ENCODE assay signal across 28 cellular contexts in the genomic region with DNA sequence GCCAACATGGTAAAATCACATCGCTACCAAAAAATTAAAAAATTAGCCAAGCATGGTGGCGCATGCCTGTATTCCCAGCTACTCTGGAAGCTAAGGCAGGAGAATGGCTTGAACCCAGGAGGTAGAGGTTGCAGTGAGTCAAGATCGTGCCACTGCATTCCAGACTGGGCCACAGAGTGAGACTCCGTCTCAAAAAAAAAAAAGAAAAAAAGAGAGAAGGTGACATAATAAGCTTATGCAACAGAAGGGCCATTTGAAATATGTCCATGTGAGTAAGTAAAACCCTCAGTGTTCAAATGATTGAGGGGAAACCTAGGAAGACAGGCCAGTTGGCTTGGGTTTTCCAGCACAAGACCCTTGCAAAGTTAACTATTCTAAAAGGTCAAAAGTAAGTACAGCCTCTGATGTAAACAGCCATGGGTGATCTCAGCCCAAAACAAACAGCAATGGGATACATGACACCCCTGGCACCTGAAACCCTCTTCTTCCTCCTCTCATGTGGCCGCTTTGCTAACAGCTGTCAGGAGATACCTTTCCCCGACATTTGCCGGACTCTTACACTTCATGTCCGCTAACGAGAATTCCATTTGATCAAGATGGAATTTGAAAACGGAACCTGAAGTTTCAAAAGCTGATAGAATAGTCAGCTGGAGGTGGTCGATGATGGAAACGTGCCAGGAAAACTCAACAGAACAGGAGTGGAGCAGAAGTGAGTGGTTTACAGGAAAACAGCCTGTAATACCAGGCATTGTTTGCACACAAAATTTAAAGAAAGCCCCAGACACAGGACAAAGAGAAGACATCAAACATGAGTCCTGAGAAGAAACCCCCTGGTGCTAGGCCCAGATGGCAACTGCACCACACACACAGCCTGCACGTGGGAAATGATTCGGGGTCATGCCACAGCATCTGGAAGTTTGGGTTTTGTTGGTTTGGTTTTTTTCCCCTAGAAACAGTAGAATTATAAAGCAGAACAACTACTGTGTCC.
DNase-seq lines count a peak whose midpoint lies in the region; ATAC-seq and TF ChIP-seq lines count a peak whose summit lies in the region.
"Had no signal": no experiment of that assay in that cellular context is flagged by ENCODE, and none has a peak within 500 bp of the region (broad histone marks: within the 10 kb centered on the region; RNA-seq: fewer than 3 reads in every experiment).

No MANE protein-coding gene starts in this region.

- ATAC-seq in gastrocnemius medialis: peak; percentile 44 to 74
- no peak for ATAC-seq in natural killer cell treated with Interleukin-12 subunit alpha and Interleukin-12 subunit beta and Interleukin-15 and Interleukin-18, amount 100 ng/mL, for 72 hours
- ATAC-seq: activated CD8-positive, alpha-beta T cell treated with anti-CD3 and anti-CD28 coated beads, Interleukin-2, amount 10 ng/mL, durations not matched to agents 7 days and 5 days; activated naive CD8-positive, alpha-beta T cell treated with anti-CD3 and anti-CD28 coated beads, Interleukin-2, amount 50 U/mL, for 24 hours; heart left ventricle; right cardiac atrium; T-helper 17 cell had no signal

- no peaks in the 10 kb centered on the region for H4K20me1 ChIP-seq in hepatocyte (ENCODE audit: insufficient read depth, poor library complexity, severe bottlenecking)

- H3K27me3 ChIP-seq in gastrocnemius medialis (no peaks in the 10 kb centered on the region), hepatocyte (no peaks in the 10 kb centered on the region)
- H3K27me3 ChIP-seq: heart left ventricle, thyroid gland had no signal

- H3K36me3 Mint-ChIP-seq in natural killer cell treated with Interleukin-12 subunit alpha and Interleukin-12 subunit beta and Interleukin-15 and Interleukin-18, amount 100 ng/mL, for 72 hours: no peaks in the 10 kb centered on the region

- H3K9me3 Mint-ChIP-seq in natural killer cell treated with Interleukin-12 subunit alpha and Interleukin-12 subunit beta and Interleukin-15 and Interleukin-18, amount 100 ng/mL, for 72 hours: no peaks in the 10 kb centered on the region
- H3K9me3 Mint-ChIP-seq: activated naive CD8-positive, alpha-beta T cell treated with anti-CD3 and anti-CD28 coated beads, Interleukin-2, amount 50 U/mL, for 24 hours; CD4-positive, alpha-beta T cell; memory B cell; stimulated activated naive CD8-positive, alpha-beta T cell treated with anti-CD3 and anti-CD28 coated beads, Interleukin-15, Interleukin-2, amounts not matched to agents 100 ng/mL and 50 ng/mL, for 24 hours had no signal

- H3K4me1 Mint-ChIP-seq in natural killer cell treated with Interleukin-12 subunit alpha and Interleukin-12 subunit beta and Interleukin-15 and Interleukin-18, amount 100 ng/mL, for 72 hours (ENCODE audit: low read depth in 2 of 2): peaks cover 10 to 24% of the 10 kb centered on the region in 2 donors

- no peaks in the 10 kb centered on the region for H3K79me2 ChIP-seq in hepatocyte

- no peak overlapping the region for H3K4me2 ChIP-seq in hepatocyte
- H3K4me2 ChIP-seq: KMS-11, SK-N-SH had no signal

- H3K27ac ChIP-seq in gastrocnemius medialis (peak overlapping the region in 2 of 4 donors; percentile 5 to 11), hepatocyte (no peak overlapping the region)
- H3K27ac ChIP-seq: 22Rv1, heart left ventricle, KMS-11, thyroid gland had no signal

- no peak for TF ChIP-seq POLR2A in gastrocnemius medialis (IDR thresholded peaks at IDR 0.05)

- H3K27me3 Mint-ChIP-seq in natural killer cell treated with Interleukin-12 subunit alpha and Interleukin-12 subunit beta and Interleukin-15 and Interleukin-18, amount 100 ng/mL, for 72 hours: no peaks in the 10 kb centered on the region
- H3K27me3 Mint-ChIP-seq: activated naive CD8-positive, alpha-beta T cell treated with anti-CD3 and anti-CD28 coated beads, Interleukin-2, amount 50 U/mL, for 24 hours; brain; CD4-positive, alpha-beta T cell; memory B cell; stimulated activated naive CD8-positive, alpha-beta T cell treated with anti-CD3 and anti-CD28 coated beads, Interleukin-15, Interleukin-2, amounts not matched to agents 100 ng/mL and 50 ng/mL, for 24 hours; T-helper 17 cell had no signal

- WGBS in hepatocyte (ENCODE audit: low lambda C conversion rate, missing lambda C conversion rate): 84% methylated on average over 14 of the region's 14 CpGs

- no peak overlapping the region for H3K4me3 ChIP-seq in choroid plexus epithelial cell (ENCODE audit: low read depth, low read length)
- no peak overlapping the region for H3K4me3 ChIP-seq in gastrocnemius medialis
- no peak overlapping the region for H3K4me3 ChIP-seq in hepatocyte
- H3K4me3 ChIP-seq: heart left ventricle, thyroid gland had no signal

- H2AFZ ChIP-seq in hepatocyte: no peak overlapping the region

- H3K4me3 Mint-ChIP-seq in natural killer cell treated with Interleukin-12 subunit alpha and Interleukin-12 subunit beta and Interleukin-15 and Interleukin-18, amount 100 ng/mL, for 72 hours: no peak overlapping the region
- H3K4me3 Mint-ChIP-seq: activated CD8-positive, alpha-beta T cell treated with anti-CD3 and anti-CD28 coated beads, Interleukin-2, amount 10 ng/mL, durations not matched to agents 7 days and 5 days; activated naive CD8-positive, alpha-beta T cell treated with anti-CD3 and anti-CD28 coated beads, Interleukin-2, amount 50 U/mL, for 24 hours; brain; stimulated activated naive CD8-positive, alpha-beta T cell treated with anti-CD3 and anti-CD28 coated beads, Interleukin-15, Interleukin-2, amounts not matched to agents 100 ng/mL and 50 ng/mL, for 24 hours; T-helper 17 cell had no signal

- H3K9me3 ChIP-seq in gastrocnemius medialis (no peaks in the 10 kb centered on the region), hepatocyte (ENCODE audit: low read depth) (no peaks in the 10 kb centered on the region)
- H3K9me3 ChIP-seq: heart left ventricle, SK-N-SH, thyroid gland had no signal

- TF ChIP-seq CTCF in choroid plexus epithelial cell (conservative IDR thresholded peaks at IDR 0.05; ENCODE audit: low read depth, low read length): no peak
- TF ChIP-seq CTCF in gastrocnemius medialis (IDR thresholded peaks at IDR 0.05 in 4 of 5, conservative IDR thresholded peaks at IDR 0.05 in 1 of 5): no peak
- TF ChIP-seq CTCF in hepatocyte (IDR thresholded peaks at IDR 0.05; ENCODE audit: poor library complexity): no peak

- no peak overlapping the region for H3K27ac Mint-ChIP-seq in natural killer cell treated with Interleukin-12 subunit alpha and Interleukin-12 subunit beta and Interleukin-15 and Interleukin-18, amount 100 ng/mL, for 72 hours
- H3K27ac Mint-ChIP-seq: activated CD8-positive, alpha-beta T cell treated with anti-CD3 and anti-CD28 coated beads, Interleukin-2, amount 10 ng/mL, durations not matched to agents 7 days and 5 days; activated naive CD8-positive, alpha-beta T cell treated with anti-CD3 and anti-CD28 coated beads, Interleukin-2, amount 50 U/mL, for 24 hours; memory B cell; stimulated activated naive CD8-positive, alpha-beta T cell treated with anti-CD3 and anti-CD28 coated beads, Interleukin-15, Interleukin-2, amounts not matched to agents 100 ng/mL and 50 ng/mL, for 24 hours; T-helper 17 cell had no signal

- DNase-seq in DMS 273 (lab: John Stamatoyannopoulos, UW; ENCODE audit: unreplicated experiment) (peak; percentile 26), DMS 273 treated with DMSO at 0.1 percent for 48 hours (lab: John Stamatoyannopoulos, UW) (no peak), NCI-H510A (lab: John Stamatoyannopoulos, UW) (peak; percentile 12), choroid plexus epithelial cell (ENCODE audit: low read depth) (peak; percentile 33), gastrocnemius medialis (peak in 1 of 2 donors; percentile 10), hepatocyte (ENCODE audit: low spot score) (no peak), foreskin melanocyte (no peak)
- DNase-seq in natural killer cell treated with Interleukin-12 subunit alpha and Interleukin-12 subunit beta and Interleukin-15 and Interleukin-18, amount 100 ng/mL, for 72 hours (ENCODE audit: low spot score): no peak
- DNase-seq: activated CD8-positive, alpha-beta T cell treated with anti-CD3 and anti-CD28 coated beads, Interleukin-2, amount 10 ng/mL, durations not matched to agents 7 days and 5 days; activated effector memory CD4-positive, alpha-beta T cell treated with anti-CD3 and anti-CD28 coated beads, Interleukin-2, amount 50 U/mL, for 16 hours; activated naive CD8-positive, alpha-beta T cell treated with anti-CD3 and anti-CD28 coated beads, Interleukin-2, amount 50 U/mL, for 24 hours; activated T-cell treated with anti-CD3 and anti-CD28 coated beads for 4 hours; CD4-positive, alpha-beta T cell; effector CD8-positive, alpha-beta T cell; heart left ventricle; NCI-H1694 treated with DMSO at 0.1 percent for 48 hours; NCI-H526; occipital lobe; right cardiac atrium; RPMI8226; SK-N-SH; T-helper 17 cell; thyroid gland had no signal

- intact Hi-C loops in gastrocnemius medialis (cut with DNase I; ENCODE audit: low total_unique reads): loop anchor here (10.0 kb wide), 1 partner anchor 90 kb away; a partner anchor contains a TSS

- H3K4me1 ChIP-seq in gastrocnemius medialis (peaks cover 0 to 10% of the 10 kb centered on the region in 2 donors), hepatocyte (ENCODE audit: insufficient read depth) (no peaks in the 10 kb centered on the region)
- H3K4me1 ChIP-seq: heart left ventricle had no signal

- in situ Hi-C loops in gastrocnemius medialis (cut with MboI; ENCODE audit: low sequenced_read_pairs in 4 of 4): no loop called here

- peaks cover 0 to 2% of the 10 kb centered on the region in 2 donors for H3K36me3 ChIP-seq in gastrocnemius medialis
- no peaks in the 10 kb centered on the region for H3K36me3 ChIP-seq in hepatocyte (replicated peaks; ENCODE audit: insufficient read depth, low read depth)

- no peaks in the 10 kb centered on the region for H3K9me2 ChIP-seq in hepatocyte (replicated peaks; ENCODE audit: insufficient read depth)
- H3K9me2 ChIP-seq: SK-N-SH had no signal

Comparison
In these comparisons a context has a peak if more than half of its experiments do, and no peak if none do; other contexts are left out.
1. DNase-seq: peak in DMS 273 (single experiment), NCI-H510A (single experiment) and choroid plexus epithelial cell (single experiment); none in DMS 273 treated with DMSO at 0.1 percent for 48 hours (single experiment), natural killer cell treated with Interleukin-12 subunit alpha and Interleukin-12 subunit beta and Interleukin-15 and Interleukin-18, amount 100 ng/mL, for 72 hours (single experiment), hepatocyte (single experiment) and foreskin melanocyte (single experiment).
2. ATAC-seq: peak in gastrocnemius medialis (2 of 2); none in natural killer cell treated with Interleukin-12 subunit alpha and Interleukin-12 subunit beta and Interleukin-15 and Interleukin-18, amount 100 ng/mL, for 72 hours (0 of 2).